18 cellular contexts compared by ENCODE assay signal in the genomic region with DNA sequence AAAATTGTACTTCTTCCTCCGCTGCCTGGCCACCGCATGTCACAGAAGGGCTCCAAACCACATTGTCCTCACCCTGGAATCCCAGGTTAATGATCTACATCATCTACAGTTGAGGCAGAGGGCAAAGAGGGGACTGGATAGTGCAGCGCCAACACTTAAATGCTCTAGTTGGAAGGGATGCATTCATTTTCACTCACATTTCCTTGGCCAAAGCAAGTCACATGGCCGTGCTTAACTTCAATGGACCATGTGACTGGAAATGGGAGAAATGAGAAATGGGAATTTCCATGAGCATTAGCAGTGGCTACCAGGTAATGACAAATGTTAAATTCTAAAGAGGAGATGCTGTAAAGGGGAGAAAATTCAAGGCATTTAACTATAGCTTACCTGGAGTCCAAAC. TPM values are rescaled to one million over a fixed set of nuclear protein-coding genes. Genes with fewer than 3 reads are reported as not detected.
A peak's percentile ranks its signal among the peaks of the same experiment; 100 is the strongest.
DNase-seq lines count a peak whose midpoint lies in the region; ATAC-seq, FAIRE-seq and TF ChIP-seq lines count a peak whose summit lies in the region.
"Had no signal": no experiment of that assay in that cellular context is flagged by ENCODE, and none has a peak within 500 bp of the region (broad histone marks: within the 10 kb centered on the region; RNA-seq: fewer than 3 reads in every experiment).

No MANE protein-coding gene starts in this region.

- in situ Hi-C loops in HepG2 (cut with HindIII; ENCODE audit: extremely low pct_ligation_motif_present, low pct_unique_long_range_greater_than_20kb): loop anchor here (10.0 kb wide), 1 partner anchor 60 kb away; no protein-coding TSS in a partner anchor
- in situ Hi-C loops in GM12878 (cut with MboI): no loop called here

- BruUV-seq in HepG2 (replicated peaks; lab: Mats Ljungman, UMichigan) (no TSS peak), GM12878 (replicated peaks; lab: Mats Ljungman, UMichigan) (no TSS peak)

- intact Hi-C loops in HepG2 (cut with micrococcal nuclease; ENCODE audit: unreplicated experiment): loop anchor here (2.0 kb wide), 1 partner anchor 76 kb away; no protein-coding TSS in a partner anchor
- intact Hi-C loops in right lobe of liver (cut with DNase I): no loop called here
- intact Hi-C loops in GM12878 (cut with micrococcal nuclease; ENCODE audit: unreplicated experiment): loop anchor here (5.0 kb wide), 1 partner anchor 47 kb away; no protein-coding TSS in a partner anchor

- H3K36me3 ChIP-seq in HepG2 (replicated peaks in 1 of 2; ENCODE audit: control insufficient read depth in 1 of 2, insufficient read depth in 2 of 2, low read length in 2 of 2) (no peaks in the 10 kb centered on the region), right lobe of liver (no peaks in the 10 kb centered on the region), GM12878 (ENCODE audit: control insufficient read depth in 2 of 2, insufficient read depth in 2 of 2, low read length in 1 of 2) (no peaks in the 10 kb centered on the region)
- H3K36me3 ChIP-seq: BE2C; BLaER1 treated with 17β-estradiol and CSF1 and Interleukin-3, amounts not matched to agents 10 nM and 100 nM had no signal

- H3K27me3 ChIP-seq in HepG2 (ENCODE audit: control insufficient read depth in 1 of 2, insufficient read depth in 2 of 2, low read length in 2 of 2) (peaks cover 0 to 7% of the 10 kb centered on the region in 2 experiments; a peak in 1 of 5 replicates), right lobe of liver (no peaks in the 10 kb centered on the region), GM12878 (replicated peaks in 1 of 2; ENCODE audit: control insufficient read depth in 2 of 2, insufficient read depth in 2 of 2, low read length in 1 of 2) (no peaks in the 10 kb centered on the region; a peak in 1 of 4 replicates)
- H3K27me3 ChIP-seq: BE2C; BLaER1 treated with 17β-estradiol and CSF1 and Interleukin-3, amounts not matched to agents 10 nM and 100 nM had no signal

- H3K9ac ChIP-seq in HepG2 (ENCODE audit: insufficient read depth, low read depth, low read length): no peak overlapping the region
- no peak overlapping the region for H3K9ac ChIP-seq in GM12878 (ENCODE audit: control insufficient read depth, insufficient read depth, low read length)
- H3K9ac ChIP-seq: BLaER1 treated with 17β-estradiol and CSF1 and Interleukin-3, amounts not matched to agents 10 nM and 100 nM had no signal

- H3K4me2 ChIP-seq in HepG2 (ENCODE audit: low read depth, low read length) (no peak overlapping the region), GM12878 (ENCODE audit: control insufficient read depth, insufficient read depth) (no peak overlapping the region)
- H3K4me2 ChIP-seq: BLaER1 treated with 17β-estradiol and CSF1 and Interleukin-3, amounts not matched to agents 10 nM and 100 nM had no signal

- CTCF ChIA-PET in HepG2 (lab: Yijun Ruan, JAX; ENCODE audit: low intra/inter-chr PET ratio, low total read pairs): no interaction called here
- CTCF ChIA-PET in GM12878 (lab: Yijun Ruan, JAX): interaction anchor here (1.5 to 3.1 kb wide), 3 partner anchors 9 to 66 kb away, joined by 3 to 30 read pairs (median 4); no protein-coding TSS in a partner anchor

- H3K9me3 ChIP-seq in HepG2 (ENCODE audit: low read length) (no peaks in the 10 kb centered on the region), right lobe of liver (no peaks in the 10 kb centered on the region), GM12878 (replicated peaks; ENCODE audit: control insufficient read depth, insufficient read depth, low read length) (no peaks in the 10 kb centered on the region)
- H3K9me3 ChIP-seq: BE2C; BLaER1 treated with 17β-estradiol and CSF1 and Interleukin-3, amounts not matched to agents 10 nM and 100 nM had no signal

- POLR2A ChIA-PET in HepG2 (lab: Yijun Ruan, JAX) (no interaction called here), GM12878 (lab: Charles Lee) (no interaction called here)

- H4K20me1 ChIP-seq in HepG2 (ENCODE audit: insufficient read depth, low read length) (no peaks in the 10 kb centered on the region), GM12878 (ENCODE audit: control insufficient read depth, insufficient read depth) (no peaks in the 10 kb centered on the region)
- H4K20me1 ChIP-seq: BLaER1 treated with 17β-estradiol and CSF1 and Interleukin-3, amounts not matched to agents 10 nM and 100 nM had no signal

- RAD21 ChIA-PET in GM12878 (lab: Charles Lee; ENCODE audit: unreplicated experiment): interaction anchor here (1.5 to 1.6 kb wide), 2 partner anchors 9 to 74 kb away, joined by 3 to 5 read pairs; no protein-coding TSS in a partner anchor

- TF ChIP-seq POLR2A in HepG2 (IDR thresholded peaks at IDR 0.05; ENCODE audit: insufficient read depth in 1 of 2, low read depth in 2 of 2, low read length in 2 of 2) (no peak), right lobe of liver (IDR thresholded peaks at IDR 0.05) (no peak), H54 (IDR thresholded peaks at IDR 0.05; ENCODE audit: low read depth, low read length) (no peak), GM12878 (IDR thresholded peaks at IDR 0.05; ENCODE audit: low read depth, low read length) (no peak)

- H2AFZ ChIP-seq in HepG2 (ENCODE audit: low read length) (no peak overlapping the region), GM12878 (ENCODE audit: control insufficient read depth, low read depth, low read length) (no peak overlapping the region)

- TF ChIP-seq CTCF in HepG2 (CRISPR knock-in tag; IDR thresholded peaks at IDR 0.05) (no peak), right lobe of liver (IDR thresholded peaks at IDR 0.05) (no peak), GM12878 (IDR thresholded peaks at IDR 0.05 in 2 of 3, conservative IDR thresholded peaks at IDR 0.05 in 1 of 3; ENCODE audit: control insufficient read depth in 2 of 3, extremely low read depth in 1 of 3, insufficient read depth in 1 of 3, low read depth in 3 of 3, low read length in 3 of 3) (no peak)

- no peak overlapping the region for H3K27ac ChIP-seq in HepG2 (ENCODE audit: extremely low read length, insufficient read depth, low read length)
- H3K27ac ChIP-seq in right lobe of liver: no peak overlapping the region
- H3K27ac ChIP-seq in GM12878 (ENCODE audit: control insufficient read depth, insufficient read depth): no peak overlapping the region
- H3K27ac ChIP-seq: BLaER1 treated with 17β-estradiol and CSF1 and Interleukin-3, amounts not matched to agents 10 nM and 100 nM had no signal

- no peak for DNase-seq in HepG2 (ENCODE audit: low spot score)
- no peak for DNase-seq in right lobe of liver
- DNase-seq in H54 (ENCODE audit: insufficient read length, low spot score): no peak
- DNase-seq in GM12878 (ENCODE audit: low read depth, low spot score): no peak
- no peak for DNase-seq in NCI-H510A (lab: John Stamatoyannopoulos, UW)
- no peak for DNase-seq in T-helper 1 cell
- DNase-seq: BE2C; CD4-positive, alpha-beta T cell; CD8-positive, alpha-beta memory T cell; DMS 273 treated with DMSO at 0.1 percent for 48 hours; DND-41; GDM1; H9 had no signal

- SMC1A ChIA-PET in GM12878 (lab: Charles Lee; ENCODE audit: uncharacterized antibody, unreplicated experiment): interaction anchor here (0.9 to 2.6 kb wide), 6 partner anchors 8 to 255 kb away, joined by 3 to 20 read pairs (median 5); no protein-coding TSS in a partner anchor

- FAIRE-seq in HepG2 (lab: Jason Lieb, UNC) (no peak), H54 (lab: Jason Lieb, UNC) (peak; percentile 48), GM12878 (lab: Jason Lieb, UNC) (no peak)
- FAIRE-seq: D721Med, GM12892, H1 had no signal

- TF ChIP-seq EP300 in HepG2 (IDR thresholded peaks at IDR 0.05; ENCODE audit: low read depth in 2 of 2, low read length in 2 of 2): no peak
- no peak for TF ChIP-seq EP300 in HepG2 (CRISPR knock-in tag; IDR thresholded peaks at IDR 0.05; ENCODE audit: borderline replicate concordance)
- TF ChIP-seq EP300 in GM12878 (IDR thresholded peaks at IDR 0.05; ENCODE audit: borderline replicate concordance in 1 of 2, control insufficient read depth in 1 of 2, low read depth in 2 of 2, low read length in 2 of 2): no peak

- WGBS in HepG2 (ENCODE audit: low lambda C conversion rate): 30% methylated on average over 4 of the region's 4 CpGs
- WGBS in right lobe of liver (ENCODE audit: insufficient coverage, low coverage, low lambda C conversion rate, missing lambda C conversion rate): 48% methylated on average over 4 of the region's 4 CpGs
- WGBS in GM12878 (ENCODE audit: insufficient coverage, insufficient replicate concordance, low lambda C conversion rate, missing lambda C conversion rate): 37% methylated on average over 4 of the region's 4 CpGs

- TF ChIP-seq RAD21 in HepG2 (CRISPR knock-in tag; IDR thresholded peaks at IDR 0.05) (no peak), GM12878 (IDR thresholded peaks at IDR 0.05; ENCODE audit: insufficient read depth, low read depth, low read length) (no peak)

- H3K4me3 ChIP-seq in HepG2 (replicated peaks in 1 of 3; ENCODE audit: insufficient read depth in 1 of 3, low read depth in 2 of 3, low read length in 3 of 3): no peak overlapping the region
- H3K4me3 ChIP-seq in right lobe of liver: no peak overlapping the region
- no peak overlapping the region for H3K4me3 ChIP-seq in GM12878
- H3K4me3 ChIP-seq: BLaER1 treated with 17β-estradiol and CSF1 and Interleukin-3, amounts not matched to agents 10 nM and 100 nM had no signal

- no peaks in the 10 kb centered on the region for H3K4me1 ChIP-seq in HepG2 (ENCODE audit: insufficient read depth, low read length)
- H3K4me1 ChIP-seq in right lobe of liver: no peaks in the 10 kb centered on the region
- no peaks in the 10 kb centered on the region for H3K4me1 ChIP-seq in GM12878 (ENCODE audit: control insufficient read depth, insufficient read depth, low read length)
- H3K4me1 ChIP-seq: BE2C; BLaER1 treated with 17β-estradiol and CSF1 and Interleukin-3, amounts not matched to agents 10 nM and 100 nM had no signal

- ATAC-seq in HepG2 (no peak), right lobe of liver (no peak), GM12878 (no peak)
- ATAC-seq: HCT116 had no signal

- H3K79me2 ChIP-seq in HepG2 (ENCODE audit: insufficient read depth, low read length) (no peaks in the 10 kb centered on the region), GM12878 (ENCODE audit: control insufficient read depth, insufficient read depth, low read length) (no peaks in the 10 kb centered on the region)

RNA-seq across cellular contexts. Expression of gene GNAQ, which starts 13.3 kb away (rescaled TPM):
- total RNA-seq in HepG2 (2016; rRNA removed; fragmentation: Illumina TruSeq; extraction: Trizol): 17.7 and 21.1 TPM in 2 replicates
- total RNA-seq in HepG2 (2016; cell fraction: cytosol; rRNA removed; fragmentation: Illumina TruSeq; extraction: Trizol; ENCODE audit: low read depth): 3.9 TPM in 2 replicates
- 16.0 and 22.9 TPM in 2 replicates for total RNA-seq in HepG2 (2016; cell fraction: insoluble cytoplasmic fraction; rRNA removed; fragmentation: Illumina TruSeq; extraction: Trizol)
- 9.6 and 12.7 TPM in 2 replicates for total RNA-seq in HepG2 (2016; cell fraction: membrane; rRNA removed; fragmentation: Illumina TruSeq; extraction: Trizol)
- 15.9 and 16.4 TPM in 2 replicates for total RNA-seq in HepG2 (2016; cell fraction: nucleus; rRNA removed; fragmentation: Illumina TruSeq; extraction: Trizol)
- 12.1 and 16.5 TPM in 2 replicates for polyA plus RNA-seq in HepG2 (2011; rRNA removed)
- 6.6 and 12.2 TPM in 2 replicates for polyA plus RNA-seq in HepG2 (2011; cell fraction: cytosol; rRNA removed)
- 11.5 and 15.2 TPM in 2 replicates for polyA plus RNA-seq in HepG2 (2011; cell fraction: nucleus; rRNA removed)
- 13.3 and 16.7 TPM in 2 replicates for polyA plus RNA-seq in HepG2 (2012)
- 0.83 and 1.0 TPM in 2 replicates for polyA plus RNA-seq in HepG2 (2016; cell fraction: cytosol; fragmentation: Illumina TruSeq; extraction: Trizol; ENCODE audit: low read depth)
- 19.8 and 20.8 TPM in 2 replicates for polyA plus RNA-seq in HepG2 (2016; cell fraction: insoluble cytoplasmic fraction; fragmentation: Illumina TruSeq; extraction: Trizol; ENCODE audit: low read depth)
- 6.1 and 6.3 TPM in 2 replicates for polyA plus RNA-seq in HepG2 (2016; cell fraction: membrane; fragmentation: Illumina TruSeq; extraction: Trizol; ENCODE audit: low read depth)
- 13.6 and 15.9 TPM in 2 replicates for polyA plus RNA-seq in HepG2 (2016; cell fraction: nucleus; fragmentation: Illumina TruSeq; extraction: Trizol; ENCODE audit: insufficient read depth, low read depth)
- 9.6 and 14.4 TPM in 2 replicates for polyA minus RNA-seq in HepG2 (2011; rRNA and poly(A)+ RNA removed; ENCODE audit: low replicate concordance)
- polyA minus RNA-seq in HepG2 (2011; cell fraction: cytosol; rRNA and poly(A)+ RNA removed): 18.0 and 30.7 TPM in 2 replicates
- polyA minus RNA-seq in HepG2 (2011; cell fraction: nucleus; rRNA and poly(A)+ RNA removed): 19.4 and 24.0 TPM in 2 replicates
- total RNA-seq in right lobe of liver: 10 to 100 TPM; 15.8 to 28.7 (median 21.6) TPM
- total RNA-seq in GM12878 (2013; cell fraction: nucleolus; rRNA removed): 53.9 and 71.0 TPM in 2 replicates
- 0.16 and 0.40 TPM in 2 replicates for total RNA-seq in GM12878 (2014; rRNA removed)
- total RNA-seq in GM12878 (2014; rRNA removed; fragmentation: Illumina TruSeq; extraction: Trizol): 0.31 and 0.37 TPM in 2 replicates
- total RNA-seq in GM12878 (2021): 1.0 and 1.1 TPM in 2 replicates
- polyA plus RNA-seq in GM12878 (2011; ENCODE audit: low read depth): 0.05 TPM
- polyA plus RNA-seq in GM12878 (2011; rRNA removed): 47.2 and 61.4 TPM in 2 replicates
- 14.2 and 18.8 TPM in 2 replicates for polyA plus RNA-seq in GM12878 (2011; cell fraction: cytosol; rRNA removed)
- polyA plus RNA-seq in GM12878 (2011; cell fraction: nucleus; rRNA removed): 81.8 and 82.7 TPM in 2 replicates
- polyA plus RNA-seq in GM12878 (2012): 0.04 TPM in 2 replicates
- polyA plus RNA-seq in GM12878 (2014; fragmentation: Illumina TruSeq; extraction: Trizol): 1.1 and 1.3 TPM in 2 replicates
- polyA plus RNA-seq in GM12878 (2014; fragmentation: Nextera tagmentation; extraction: Ambion mirVana): under 1 TPM; 0.15 to 0.50 TPM
- 0.41 and 1.0 TPM in 2 replicates for polyA plus RNA-seq in GM12878 (2014; rRNA removed)
- under 1 TPM; 0.32 to 0.48 TPM for polyA plus RNA-seq in GM12878 (2016; fragmentation: Nextera tagmentation; extraction: Ambion mirVana)
- polyA minus RNA-seq in GM12878 (2011; rRNA and poly(A)+ RNA removed): 37.2 and 134 TPM in 2 replicates
- 16.3 and 19.9 TPM in 2 replicates for polyA minus RNA-seq in GM12878 (2011; cell fraction: cytosol; rRNA and poly(A)+ RNA removed)
- 17.2 and 28.0 TPM in 2 replicates for polyA minus RNA-seq in GM12878 (2011; cell fraction: nucleus; rRNA and poly(A)+ RNA removed)

Comparison
In these comparisons a context has a peak if more than half of its experiments do, and no peak if none do; other contexts are left out.
1. intact Hi-C loops: an anchor here in HepG2 (2.0 kb wide) and GM12878 (5.0 kb wide); none called in right lobe of liver.
2. Of the 75 proteins assayed by ChIP-seq in both HepG2 and GM12878: peak only in HepG2: none; only in GM12878: RAD51; in both: none; in neither: 74.